8 cellular contexts compared by ENCODE assay signal in genomic region chr7:111232249-111233084, GRCh38.
A peak's percentile ranks its signal among the peaks of the same experiment; 100 is the strongest.
DNase-seq lines count a peak whose midpoint lies in the region; ATAC-seq, FAIRE-seq and TF ChIP-seq lines count a peak whose summit lies in the region.

No MANE protein-coding gene starts in this region.

- no peak for FAIRE-seq in bronchial epithelial cell (lab: Jason Lieb, UNC)

- no peaks in the 10 kb centered on the region for H3K4me1 ChIP-seq in tibial artery

- H3K9me3 ChIP-seq in tibial artery = no peaks in the 10 kb centered on the region

- H3K27ac ChIP-seq in tibial artery = no peak overlapping the region

- H3K4me3 ChIP-seq in bronchial epithelial cell (ENCODE audit: low read depth, low read length) = no peak overlapping the region
- H3K4me3 ChIP-seq in tibial artery = no peak overlapping the region

- no peaks in the 10 kb centered on the region for H3K36me3 ChIP-seq in bronchial epithelial cell (ENCODE audit: control insufficient read depth, insufficient read depth, low read length)
- no peaks in the 10 kb centered on the region for H3K36me3 ChIP-seq in tibial artery

- TF ChIP-seq CTCF in bronchial epithelial cell (IDR thresholded peaks at IDR 0.05; ENCODE audit: insufficient read depth, low read length, severe bottlenecking) (no peak), tibial artery (IDR thresholded peaks at IDR 0.05) (no peak)

- intact Hi-C loops in tibial artery (cut with DNase I; ENCODE audit: low total_unique reads) = no loop called here

- ATAC-seq in GM21381 (IDR thresholded peaks at IDR 0.05; ENCODE audit: unreplicated experiment) (peak; percentile 94), HG03520 (IDR thresholded peaks at IDR 0.05; ENCODE audit: unreplicated experiment) (peak; percentile 76)

- DNase-seq in AG20443 (ENCODE audit: low spot score) (peak; percentile 24), bronchial epithelial cell (ENCODE audit: low read depth) (peak; percentile 87), COLO668 (lab: John Stamatoyannopoulos, UW; ENCODE audit: unreplicated experiment) (no peak), NCI-H2029 treated with DMSO at 0.1 percent for 48 hours (lab: John Stamatoyannopoulos, UW) (no peak), amygdala (lab: John Stamatoyannopoulos, UW) (no peak), tibial artery (no peak)

- H3K27me3 ChIP-seq in bronchial epithelial cell (ENCODE audit: control insufficient read depth, insufficient read depth, low read length) = no peaks in the 10 kb centered on the region
- no peaks in the 10 kb centered on the region for H3K27me3 ChIP-seq in tibial artery

Comparison
In these comparisons a context has a peak if more than half of its experiments do, and no peak if none do; other contexts are left out.
1. DNase-seq: peak in AG20443 (single experiment) and bronchial epithelial cell (single experiment); none in COLO668 (single experiment), NCI-H2029 treated with DMSO at 0.1 percent for 48 hours (single experiment), amygdala (0 of 56) and tibial artery (0 of 2).